Comparison of ENCODE assay signal across 19 cellular contexts in the genomic region with DNA sequence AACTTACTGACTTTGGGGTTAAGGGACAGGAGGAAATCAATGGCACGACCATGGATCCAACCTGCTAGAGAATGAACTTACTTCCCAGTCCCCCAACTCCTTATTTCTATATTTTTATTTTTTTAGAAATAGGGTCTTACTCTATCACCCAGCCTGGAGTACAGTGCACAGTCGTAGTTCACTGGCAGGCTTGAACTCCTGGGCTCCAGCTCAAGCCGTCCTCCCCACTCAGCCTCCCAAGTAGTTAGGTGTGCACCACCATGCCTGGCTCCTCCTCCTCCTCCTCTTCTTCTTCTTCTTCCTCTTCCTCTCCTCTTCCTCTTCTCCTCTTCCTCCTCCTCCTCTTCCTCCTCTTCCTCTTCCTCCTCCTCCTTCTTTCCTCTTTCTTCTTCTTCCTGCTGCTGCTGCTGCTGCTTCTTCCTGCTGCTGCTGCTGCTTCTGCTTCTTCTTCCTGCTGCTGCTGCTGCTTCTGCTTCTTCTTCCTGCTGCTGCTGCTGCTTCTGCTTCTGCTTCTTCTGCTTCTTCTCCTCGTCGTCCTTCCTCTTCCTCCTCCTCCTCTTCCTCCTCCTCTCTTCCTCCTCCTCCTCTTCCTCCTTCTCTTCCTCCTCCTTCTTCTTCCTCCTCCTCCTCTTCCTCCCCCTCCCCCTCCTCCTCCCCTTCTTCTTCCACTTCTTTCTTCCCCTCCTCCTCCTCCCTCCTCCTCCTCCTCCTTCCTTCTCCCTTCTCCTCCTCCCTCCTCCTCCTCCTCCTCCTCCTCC.
DNase-seq lines count a peak whose midpoint lies in the region; ATAC-seq and TF ChIP-seq lines count a peak whose summit lies in the region.
"Had no signal": no experiment of that assay in that cellular context is flagged by ENCODE, and none has a peak within 500 bp of the region (broad histone marks: within the 10 kb centered on the region; RNA-seq: fewer than 3 reads in every experiment).

No MANE protein-coding gene starts in this region.

- no peaks in the 10 kb centered on the region for H3K36me3 ChIP-seq in CD4-positive, CD25-positive, alpha-beta regulatory T cell (ENCODE audit: control insufficient read depth, insufficient read depth, low read length)
- no peaks in the 10 kb centered on the region for H3K36me3 ChIP-seq in naive thymus-derived CD4-positive, alpha-beta T cell (ENCODE audit: control insufficient read depth in 2 of 3, insufficient read depth in 3 of 3, low read length in 3 of 3)
- H3K36me3 ChIP-seq: ascending aorta, left ventricle myocardium inferior, SJSA1, thoracic aorta had no signal

- H3K27ac Mint-ChIP-seq in CD4-positive, CD25-positive, alpha-beta regulatory T cell: peak overlapping the region in 2 of 3 donors; percentile 81 to 88
- H3K27ac Mint-ChIP-seq in activated B cell treated with CpG ODN at 0.5 μM for 24 hours: peak overlapping the region; percentile 47
- peak overlapping the region in 6 of 9 donors; percentile 18 to 81 (median 74) for H3K27ac Mint-ChIP-seq in naive thymus-derived CD4-positive, alpha-beta T cell
- H3K27ac Mint-ChIP-seq: GM23338 had no signal

- peak overlapping the region; percentile 8 for H3K27ac ChIP-seq in CD4-positive, CD25-positive, alpha-beta regulatory T cell (ENCODE audit: insufficient read depth, low read length, poor library complexity, severe bottlenecking)
- H3K27ac ChIP-seq in HL-60 (replicated peaks): no peak overlapping the region
- peak overlapping the region; percentile 6 for H3K27ac ChIP-seq in naive thymus-derived CD4-positive, alpha-beta T cell (ENCODE audit: low read depth, low read length)
- H3K27ac ChIP-seq in caudate nucleus (ENCODE audit: low read depth, low read length): no peak overlapping the region
- H3K27ac ChIP-seq: ascending aorta, left ventricle myocardium inferior, SJSA1, thoracic aorta had no signal

- POLR2A ChIA-PET in activated B cell treated with CpG ODN at 0.5 μM for 24 hours (lab: Charles Lee): no interaction called here
- POLR2A ChIA-PET in naive thymus-derived CD4-positive, alpha-beta T cell (lab: Charles Lee): no interaction called here

- CTCF ChIA-PET in activated B cell treated with CpG ODN at 0.5 μM for 24 hours (lab: Charles Lee): no interaction called here
- CTCF ChIA-PET in naive thymus-derived CD4-positive, alpha-beta T cell (lab: Charles Lee): no interaction called here

- no peaks in the 10 kb centered on the region for H3K4me1 ChIP-seq in CD4-positive, CD25-positive, alpha-beta regulatory T cell (ENCODE audit: control insufficient read depth, insufficient read depth, low read length, poor library complexity, severe bottlenecking)
- no peaks in the 10 kb centered on the region for H3K4me1 ChIP-seq in naive thymus-derived CD4-positive, alpha-beta T cell (ENCODE audit: control insufficient read depth in 2 of 2, insufficient read depth in 2 of 2, low read length in 2 of 2)

- peak in 1 of 2 donors; percentile 31 for ATAC-seq in CD4-positive, CD25-positive, alpha-beta regulatory T cell (ENCODE audit: low read depth in 2 of 2)
- no peak for ATAC-seq in activated B cell treated with CpG ODN at 0.5 μM for 24 hours (ENCODE audit: low read depth)
- ATAC-seq in naive thymus-derived CD4-positive, alpha-beta T cell: no peak
- ATAC-seq: GM23338 had no signal

- H3K4me1 Mint-ChIP-seq in CD4-positive, CD25-positive, alpha-beta regulatory T cell: peaks cover 11 to 29% (median 27%) of the 10 kb centered on the region in 4 donors
- H3K4me1 Mint-ChIP-seq in activated B cell treated with CpG ODN at 0.5 μM for 24 hours: peaks cover 48% of the 10 kb centered on the region
- peaks cover 13 to 45% (median 27%) of the 10 kb centered on the region in 7 donors for H3K4me1 Mint-ChIP-seq in naive thymus-derived CD4-positive, alpha-beta T cell

- intact Hi-C loops in activated B cell treated with CpG ODN at 0.5 μM for 24 hours (cut with micrococcal nuclease): loop anchor here (2.0 kb wide), 1 partner anchor 13 kb away; no protein-coding TSS in a partner anchor
- intact Hi-C loops in naive thymus-derived CD4-positive, alpha-beta T cell (cut with micrococcal nuclease): no loop called here

- H3K9me3 ChIP-seq in CD4-positive, CD25-positive, alpha-beta regulatory T cell (ENCODE audit: control insufficient read depth in 2 of 2, low read length in 2 of 2): no peaks in the 10 kb centered on the region
- H3K9me3 ChIP-seq in naive thymus-derived CD4-positive, alpha-beta T cell (ENCODE audit: control insufficient read depth in 2 of 3, low read length in 3 of 3): no peaks in the 10 kb centered on the region
- H3K9me3 ChIP-seq: ascending aorta, left ventricle myocardium inferior, SJSA1, thoracic aorta had no signal

- H3K4me3 Mint-ChIP-seq in CD4-positive, CD25-positive, alpha-beta regulatory T cell: no peak overlapping the region
- no peak overlapping the region for H3K4me3 Mint-ChIP-seq in activated B cell treated with CpG ODN at 0.5 μM for 24 hours
- H3K4me3 Mint-ChIP-seq in naive thymus-derived CD4-positive, alpha-beta T cell: peak overlapping the region in 2 of 10 donors; percentile 17 to 21
- H3K4me3 Mint-ChIP-seq: GM23338 had no signal

- H3K4me3 ChIP-seq in CD4-positive, CD25-positive, alpha-beta regulatory T cell (ENCODE audit: low read depth, low read length): no peak overlapping the region
- no peak overlapping the region for H3K4me3 ChIP-seq in HL-60 (replicated peaks; ENCODE audit: insufficient read depth, low read length)
- no peak overlapping the region for H3K4me3 ChIP-seq in naive thymus-derived CD4-positive, alpha-beta T cell (ENCODE audit: low read length)
- H3K4me3 ChIP-seq: ascending aorta, GM23338, left ventricle myocardium inferior, SJSA1, thoracic aorta had no signal

- H3K27me3 Mint-ChIP-seq in CD4-positive, CD25-positive, alpha-beta regulatory T cell: no peaks in the 10 kb centered on the region
- H3K27me3 Mint-ChIP-seq in activated B cell treated with CpG ODN at 0.5 μM for 24 hours: no peaks in the 10 kb centered on the region
- no peaks in the 10 kb centered on the region for H3K27me3 Mint-ChIP-seq in naive thymus-derived CD4-positive, alpha-beta T cell

- DNase-seq in CD4-positive, CD25-positive, alpha-beta regulatory T cell: no peak
- peak; percentile 26 to 31 for DNase-seq in HL-60 (ENCODE audit: low read depth in 1 of 2, low spot score in 1 of 2)
- no peak for DNase-seq in activated B cell treated with CpG ODN at 0.5 μM for 24 hours
- DNase-seq in naive thymus-derived CD4-positive, alpha-beta T cell: no peak
- DNase-seq in caudate nucleus (lab: John Stamatoyannopoulos, UW): no peak
- DNase-seq in cortex of kidney (lab: John Stamatoyannopoulos, UW): no peak
- DNase-seq in stimulated activated CD4-positive, alpha-beta T cell treated with anti-CD3 and anti-CD28 coated beads, Interleukin-4, amount 100 ng/mL, for 1 hour: no peak
- DNase-seq: activated CD4-positive, alpha-beta T cell treated with anti-CD3 and anti-CD28 coated beads for 4 hours; activated gamma-delta T cell treated with Interleukin-2 at 50 U/mL for 16 hours; left ventricle myocardium inferior; NCI-H1417 treated with DMSO at 0.1 percent for 48 hours; NCI-H526; retina; stimulated activated CD4-positive, alpha-beta T cell treated with anti-CD3 and anti-CD28 coated beads, Interleukin-12 subunit alpha, Interleukin-12 subunit beta, amount 100 ng/mL, for 4 hours; T-helper 9 cell had no signal

- peaks cover 0 to 2% (median 0%) of the 10 kb centered on the region in 7 donors for H3K9me3 Mint-ChIP-seq in CD4-positive, CD25-positive, alpha-beta regulatory T cell
- no peaks in the 10 kb centered on the region for H3K9me3 Mint-ChIP-seq in activated B cell treated with CpG ODN at 0.5 μM for 24 hours
- H3K9me3 Mint-ChIP-seq in naive thymus-derived CD4-positive, alpha-beta T cell: no peaks in the 10 kb centered on the region
- H3K9me3 Mint-ChIP-seq: GM23338 had no signal

- TF ChIP-seq CTCF in HL-60 (IDR thresholded peaks at IDR 0.05; ENCODE audit: insufficient read depth, low read length) (no peak), activated B cell treated with CpG ODN at 0.5 μM for 24 hours (IDR thresholded peaks at IDR 0.05) (no peak)

- H3K36me3 Mint-ChIP-seq in CD4-positive, CD25-positive, alpha-beta regulatory T cell: no peaks in the 10 kb centered on the region
- peaks cover 11% of the 10 kb centered on the region for H3K36me3 Mint-ChIP-seq in activated B cell treated with CpG ODN at 0.5 μM for 24 hours (ENCODE audit: low read depth)
- H3K36me3 Mint-ChIP-seq in naive thymus-derived CD4-positive, alpha-beta T cell: peaks cover 0 to 4% (median 0%) of the 10 kb centered on the region in 5 donors

- H3K27me3 ChIP-seq in CD4-positive, CD25-positive, alpha-beta regulatory T cell (ENCODE audit: control insufficient read depth, insufficient read depth, low read length): no peaks in the 10 kb centered on the region
- no peaks in the 10 kb centered on the region for H3K27me3 ChIP-seq in HL-60 (ENCODE audit: insufficient read depth, poor library complexity, severe bottlenecking)
- no peaks in the 10 kb centered on the region for H3K27me3 ChIP-seq in naive thymus-derived CD4-positive, alpha-beta T cell (ENCODE audit: control insufficient read depth in 2 of 2, insufficient read depth in 2 of 2, low read length in 2 of 2)
- H3K27me3 ChIP-seq: ascending aorta, SJSA1 had no signal

Comparison
In these comparisons a context has a peak if more than half of its experiments do, and no peak if none do; other contexts are left out.
1. DNase-seq: peak in HL-60 (2 of 2); none in CD4-positive, CD25-positive, alpha-beta regulatory T cell (0 of 3), activated B cell treated with CpG ODN at 0.5 μM for 24 hours (single experiment), naive thymus-derived CD4-positive, alpha-beta T cell (0 of 9), caudate nucleus (0 of 61), cortex of kidney (single experiment) and stimulated activated CD4-positive, alpha-beta T cell treated with anti-CD3 and anti-CD28 coated beads, Interleukin-4, amount 100 ng/mL, for 1 hour (single experiment).
2. H3K27ac ChIP-seq: peak in CD4-positive, CD25-positive, alpha-beta regulatory T cell (single experiment) and naive thymus-derived CD4-positive, alpha-beta T cell (single experiment); none in HL-60 (single experiment) and caudate nucleus (single experiment).
3. Peak in every context shown above with its lines, with median percentiles within 50 percentile points of each other: H3K27ac Mint-ChIP-seq.